ENCODE assay signal across 31 cellular contexts in genomic region chr12:7205091-7205490, GRCh38.
"Had no signal": no experiment of that assay in that cellular context is flagged by ENCODE, and none has a peak within 500 bp of the region (broad histone marks: within the 10 kb centered on the region; RNA-seq: fewer than 3 reads in every experiment).

No MANE protein-coding gene starts in this region.

- DNase-seq: activated B cell treated with CpG ODN at 0.5 μM for 24 hours; activated CD4-positive, alpha-beta memory T cell treated with anti-CD3 and anti-CD28 coated beads for 36 hours; activated CD4-positive, alpha-beta T cell treated with anti-CD3 and anti-CD28 coated beads for 48 hours; activated CD8-positive, alpha-beta memory T cell treated with anti-CD3 and anti-CD28 coated beads, Interleukin-2, amount 10 ng/mL, durations not matched to agents 7 days and 5 days; activated CD8-positive, alpha-beta memory T cell treated with anti-CD3 and anti-CD28 coated beads, Interleukin-2, amount 50 U/mL, for 4 hours; activated CD8-positive, alpha-beta T cell treated with anti-CD3 and anti-CD28 coated beads, Interleukin-2, amount 10 ng/mL, durations not matched to agents 7 days and 5 days; activated effector memory CD4-positive, alpha-beta T cell treated with anti-CD3 and anti-CD28 coated beads, Interleukin-2, amount 50 U/mL, for 16 hours; activated naive CD4-positive, alpha-beta T cell; activated naive CD4-positive, alpha-beta T cell treated with anti-CD3 and anti-CD28 coated beads, Interleukin-2, amount 10 ng/mL, durations not matched to agents 7 days and 5 days; activated naive CD8-positive, alpha-beta T cell treated with anti-CD3 and anti-CD28 coated beads, Interleukin-2, amount 10 ng/mL, durations not matched to agents 7 days and 5 days; activated T-cell treated with anti-CD3 and anti-CD28 coated beads, Interleukin-2, amount 50 U/mL, for 1 hour; activated T-cell treated with anti-CD3 and anti-CD28 coated beads, Interleukin-2, amount 50 U/mL, for 48 hours; central memory CD4-positive, alpha-beta T cell; cerebellar nuclear complex; colonic mucosa; effector CD8-positive, alpha-beta T cell; esophagus squamous epithelium; foreskin melanocyte; T-helper 1 cell; T-helper 17 cell; T1000; WERI-Rb-1 had no signal

- H3K27me3 ChIP-seq: ascending aorta, breast epithelium, cardiac muscle cell, colonic mucosa, esophagus squamous epithelium, gastroesophageal sphincter had no signal

- H3K27ac ChIP-seq: ascending aorta, breast epithelium, cardiac muscle cell, colonic mucosa, epithelial cell of prostate, esophagus squamous epithelium, gastroesophageal sphincter, WERI-Rb-1 had no signal

- H3K4me1 ChIP-seq: ascending aorta, breast epithelium, colonic mucosa, esophagus squamous epithelium, gastroesophageal sphincter had no signal

- ATAC-seq: activated CD4-positive, CD25-positive, alpha-beta regulatory T cell treated with anti-CD3 and anti-CD28 coated beads, Interleukin-2, amount 50 U/mL, for 24 hours; activated CD8-positive, alpha-beta memory T cell treated with anti-CD3 and anti-CD28 coated beads, Interleukin-2, amount 10 ng/mL, durations not matched to agents 7 days and 5 days; activated CD8-positive, alpha-beta T cell treated with anti-CD3 and anti-CD28 coated beads, Interleukin-2, amount 10 ng/mL, durations not matched to agents 7 days and 5 days; activated naive CD4-positive, alpha-beta T cell treated with anti-CD3 and anti-CD28 coated beads, Interleukin-2, amount 50 U/mL, for 72 hours; gastroesophageal sphincter; T-helper 17 cell had no signal

- H3K4me3 ChIP-seq: ascending aorta, breast epithelium, cardiac muscle cell, colonic mucosa, esophagus squamous epithelium, gastroesophageal sphincter had no signal

- H3K9me3 ChIP-seq: ascending aorta, breast epithelium, colonic mucosa, esophagus squamous epithelium had no signal

- FAIRE-seq: endometrium, endothelial cell of umbilical vein had no signal
